Comparison of ENCODE assay signal across 15 cellular contexts in genomic region chr18:53971331-53971730, GRCh38.
"Had no signal": no experiment of that assay in that cellular context is flagged by ENCODE, and none has a peak within 500 bp of the region (broad histone marks: within the 10 kb centered on the region; RNA-seq: fewer than 3 reads in every experiment).

No MANE protein-coding gene starts in this region.

- DNase-seq: activated CD4-positive, alpha-beta T cell treated with anti-CD3 and anti-CD28 coated beads, Interleukin-2, amount 50 U/mL, for 1 hour; activated CD8-positive, alpha-beta memory T cell treated with anti-CD3 and anti-CD28 coated beads for 24 hours; activated naive CD8-positive, alpha-beta T cell treated with anti-CD3 and anti-CD28 coated beads for 36 hours; amygdala; posterior cingulate gyrus; stimulated activated CD4-positive, alpha-beta T cell treated with anti-CD3 and anti-CD28 coated beads, Interleukin-4, amount 100 ng/mL, for 4 hours; stimulated activated CD8-positive, alpha-beta memory T cell treated with anti-CD3 and anti-CD28 coated beads, Interleukin-4, amount 100 ng/mL, for 48 hours; stimulated activated naive CD4-positive, alpha-beta T cell treated with Interleukin-2 at 50 U/mL for 16 hours; transverse colon had no signal

- H3K9me3 ChIP-seq: transverse colon had no signal

- H3K4me1 ChIP-seq: breast epithelium, esophagus muscularis mucosa, right atrium auricular region, transverse colon had no signal

- H3K4me3 ChIP-seq: breast epithelium, esophagus muscularis mucosa, right atrium auricular region, skin epidermis, transverse colon had no signal

- H3K36me3 ChIP-seq: breast epithelium, esophagus muscularis mucosa, right atrium auricular region, transverse colon had no signal

- H3K27me3 ChIP-seq: breast epithelium, esophagus muscularis mucosa, right atrium auricular region, transverse colon had no signal

- ATAC-seq: activated CD4-positive, CD25-positive, alpha-beta regulatory T cell treated with anti-CD3 and anti-CD28 coated beads, Interleukin-2, amount 50 U/mL, for 24 hours; natural killer cell treated with Interleukin-12 subunit alpha and Interleukin-12 subunit beta and Interleukin-15 and Interleukin-18, amount 100 ng/mL, for 72 hours had no signal

- H3K27ac ChIP-seq: breast epithelium, esophagus muscularis mucosa, right atrium auricular region, skin epidermis, transverse colon had no signal
